In genomic region chr7:152103691-152104090, GRCh38 we compare ENCODE assay signal across 22 cellular contexts.
"Had no signal": no experiment of that assay in that cellular context is flagged by ENCODE, and none has a peak within 500 bp of the region (broad histone marks: within the 10 kb centered on the region; RNA-seq: fewer than 3 reads in every experiment).

No MANE protein-coding gene starts in this region.

- H3K27me3 ChIP-seq: body of pancreas, gastroesophageal sphincter, neutrophil, ovary, right atrium auricular region, uterus had no signal

- H3K9me3 ChIP-seq: body of pancreas, gastroesophageal sphincter, neutrophil, ovary, prostate gland, right atrium auricular region, uterus had no signal

- H3K4me1 ChIP-seq: body of pancreas, prostate gland, right atrium auricular region, uterus had no signal

- H3K9me3 Mint-ChIP-seq: activated naive CD4-positive, alpha-beta T cell treated with anti-CD3 and anti-CD28 coated beads, Interleukin-2, amount 10 ng/mL, durations not matched to agents 7 days and 5 days; nephron had no signal

- H3K27ac ChIP-seq: body of pancreas, gastroesophageal sphincter, neutrophil, ovary, prostate gland, right atrium auricular region, uterus, VCaP had no signal

- DNase-seq: activated CD4-positive, alpha-beta T cell treated with anti-CD3 and anti-CD28 coated beads, Interleukin-2, amount 50 U/mL, for 1 hour; activated CD8-positive, alpha-beta memory T cell treated with anti-CD3 and anti-CD28 coated beads, Interleukin-2, amount 50 U/mL, for 48 hours; activated effector memory CD4-positive, alpha-beta T cell treated with Interleukin-2 at 50 U/mL for 16 hours; activated naive CD4-positive, alpha-beta T cell treated with anti-CD3 and anti-CD28 coated beads, Interleukin-2, amount 10 ng/mL, durations not matched to agents 7 days and 5 days; activated T-cell treated with anti-CD3 and anti-CD28 coated beads, Interleukin-2, amount 50 U/mL, for 48 hours; anterior cingulate cortex; body of pancreas; dermis blood vessel endothelial cell; effector memory CD4-positive, alpha-beta T cell; head of caudate nucleus; hypothalamus; islet precursor cell; left cardiac atrium; ovary; stimulated activated CD4-positive, alpha-beta T cell treated with anti-CD3 and anti-CD28 coated beads, Interleukin-4, amount 100 ng/mL, for 4 hours; uterus had no signal

- H3K36me3 ChIP-seq: ovary, prostate gland, uterus had no signal

- H3K27ac Mint-ChIP-seq: activated naive CD4-positive, alpha-beta T cell treated with anti-CD3 and anti-CD28 coated beads, Interleukin-2, amount 10 ng/mL, durations not matched to agents 7 days and 5 days; nephron had no signal

- H3K4me1 Mint-ChIP-seq: activated naive CD4-positive, alpha-beta T cell treated with anti-CD3 and anti-CD28 coated beads, Interleukin-2, amount 10 ng/mL, durations not matched to agents 7 days and 5 days had no signal

- H3K4me3 Mint-ChIP-seq: activated naive CD4-positive, alpha-beta T cell treated with anti-CD3 and anti-CD28 coated beads, Interleukin-2, amount 10 ng/mL, durations not matched to agents 7 days and 5 days; nephron had no signal

- H3K4me3 ChIP-seq: body of pancreas, gastroesophageal sphincter, ovary, prostate gland, right atrium auricular region, uterus had no signal

- H3K27me3 Mint-ChIP-seq: activated naive CD4-positive, alpha-beta T cell treated with anti-CD3 and anti-CD28 coated beads, Interleukin-2, amount 10 ng/mL, durations not matched to agents 7 days and 5 days had no signal
